In genomic region chr18:21406111-21406510, GRCh38 we compare ENCODE assay signal across 33 cellular contexts.
DNase-seq lines count a peak whose midpoint lies in the region; ATAC-seq, FAIRE-seq and TF ChIP-seq lines count a peak whose summit lies in the region.
"Had no signal": no experiment of that assay in that cellular context is flagged by ENCODE, and none has a peak within 500 bp of the region (broad histone marks: within the 10 kb centered on the region; RNA-seq: fewer than 3 reads in every experiment).

No MANE protein-coding gene starts in this region.

- H3K27ac ChIP-seq in gastroesophageal sphincter: no peak overlapping the region
- H3K27ac ChIP-seq: esophagus squamous epithelium, PC-9, upper lobe of right lung had no signal

- 93 to 96% methylated on average over 3 of the region's 3 CpGs for WGBS in gastroesophageal sphincter (ENCODE audit: low coverage in 1 of 2), 2 donors

- H3K36me3 Mint-ChIP-seq in activated CD4-positive, alpha-beta T cell treated with anti-CD3 and anti-CD28 coated beads, Interleukin-2, amount 10 ng/mL, durations not matched to agents 7 days and 5 days (ENCODE audit: low read depth): no peaks in the 10 kb centered on the region
- H3K36me3 Mint-ChIP-seq: stimulated activated memory B cell treated with anti-CD40 and anti-IgM and Interleukin-4, amounts not matched to agents 10 μg/mL and 1 μg/mL and 100 μg/mL, for 72 hours had no signal

- CTCF ChIA-PET in activated CD4-positive, alpha-beta T cell treated with anti-CD3 and anti-CD28 coated beads, Interleukin-2, amount 10 ng/mL, durations not matched to agents 7 days and 5 days (lab: Charles Lee): interaction anchor here (0.6 kb wide), 1 partner anchor 702 kb away, joined by 3 read pairs; no protein-coding TSS in a partner anchor

- H3K36me3 ChIP-seq in gastroesophageal sphincter: no peaks in the 10 kb centered on the region
- H3K36me3 ChIP-seq: esophagus squamous epithelium, upper lobe of right lung had no signal

- DNase-seq in A172 (ENCODE audit: low spot score) (peak; percentile 23), H54 (ENCODE audit: insufficient read length, low spot score) (peak; percentile 7), astrocyte of the hippocampus (ENCODE audit: low read depth, low spot score) (peak; percentile 42), glomerular visceral epithelial cell (ENCODE audit: extremely low spot score) (peak; percentile 43), D341Med (ENCODE audit: low spot score) (no peak), NCI-H1105 (lab: John Stamatoyannopoulos, UW) (no peak)
- DNase-seq in activated CD4-positive, alpha-beta T cell treated with anti-CD3 and anti-CD28 coated beads, Interleukin-2, amount 10 ng/mL, durations not matched to agents 7 days and 5 days: no peak
- DNase-seq: 8988T; activated B cell treated with CpG ODN at 0.5 μM for 24 hours; activated gamma-delta T cell; activated T-cell treated with anti-CD3 and anti-CD28 coated beads, Interleukin-2, amount 50 U/mL, for 24 hours; AML-193; CD4-positive, alpha-beta T cell; cerebellar nuclear complex; DND-41; esophagus squamous epithelium; hippocampal formation; Kasumi-1; left colon; NCI-H2029 treated with DMSO at 0.1 percent for 48 hours; NCI-H526; nephron progenitor cell; NK-92 treated with Interleukin-12 subunit alpha and Interleukin-12 subunit beta, amount 100 ng/mL, for 24 hours; PC-9; SK-N-SH; stimulated activated CD4-positive, alpha-beta T cell treated with anti-CD3 and anti-CD28 coated beads, Interleukin-15, amount 100 ng/mL, for 24 hours; upper lobe of right lung had no signal

- no peak overlapping the region for H3K4me3 Mint-ChIP-seq in activated CD4-positive, alpha-beta T cell treated with anti-CD3 and anti-CD28 coated beads, Interleukin-2, amount 10 ng/mL, durations not matched to agents 7 days and 5 days
- H3K4me3 Mint-ChIP-seq: activated B cell treated with CpG ODN at 0.5 μM for 24 hours; activated T-cell treated with anti-CD3 and anti-CD28 coated beads, Interleukin-2, amount 50 U/mL, for 24 hours; CD4-positive, alpha-beta T cell; nephron progenitor cell; stimulated activated memory B cell treated with anti-CD40 and anti-IgM and Interleukin-4, amounts not matched to agents 10 μg/mL and 1 μg/mL and 100 μg/mL, for 72 hours had no signal

- TF ChIP-seq CTCF in gastroesophageal sphincter (IDR thresholded peaks at IDR 0.05): no peak

- no peak overlapping the region for H3K4me3 ChIP-seq in gastroesophageal sphincter
- H3K4me3 ChIP-seq: esophagus squamous epithelium, GM12878, PC-9, upper lobe of right lung had no signal

- ATAC-seq in gastroesophageal sphincter: no peak
- ATAC-seq: GM12878; HepG2; left colon; stimulated activated memory B cell treated with anti-CD40 and anti-IgM and Interleukin-4, amounts not matched to agents 10 μg/mL and 1 μg/mL and 100 μg/mL, for 72 hours; upper lobe of right lung had no signal

- no peaks in the 10 kb centered on the region for H3K9me3 ChIP-seq in gastroesophageal sphincter
- H3K9me3 ChIP-seq: esophagus squamous epithelium, SK-N-SH, upper lobe of right lung had no signal

- H3K9me3 Mint-ChIP-seq in activated CD4-positive, alpha-beta T cell treated with anti-CD3 and anti-CD28 coated beads, Interleukin-2, amount 10 ng/mL, durations not matched to agents 7 days and 5 days: no peaks in the 10 kb centered on the region
- H3K9me3 Mint-ChIP-seq: activated B cell treated with CpG ODN at 0.5 μM for 24 hours; activated T-cell treated with anti-CD3 and anti-CD28 coated beads, Interleukin-2, amount 50 U/mL, for 24 hours; nephron progenitor cell; stimulated activated memory B cell treated with anti-CD40 and anti-IgM and Interleukin-4, amounts not matched to agents 10 μg/mL and 1 μg/mL and 100 μg/mL, for 72 hours had no signal

- peaks cover 2% of the 10 kb centered on the region for H3K27me3 Mint-ChIP-seq in activated CD4-positive, alpha-beta T cell treated with anti-CD3 and anti-CD28 coated beads, Interleukin-2, amount 10 ng/mL, durations not matched to agents 7 days and 5 days

- no peak for TF ChIP-seq POLR2A in H54 (IDR thresholded peaks at IDR 0.05; ENCODE audit: low read depth, low read length)
- TF ChIP-seq POLR2A in gastroesophageal sphincter (IDR thresholded peaks at IDR 0.05): no peak

- TF ChIP-seq EP300 in gastroesophageal sphincter (IDR thresholded peaks at IDR 0.05): no peak

- no peaks in the 10 kb centered on the region for H3K4me1 Mint-ChIP-seq in activated CD4-positive, alpha-beta T cell treated with anti-CD3 and anti-CD28 coated beads, Interleukin-2, amount 10 ng/mL, durations not matched to agents 7 days and 5 days
- H3K4me1 Mint-ChIP-seq: activated B cell treated with CpG ODN at 0.5 μM for 24 hours; nephron progenitor cell; stimulated activated memory B cell treated with anti-CD40 and anti-IgM and Interleukin-4, amounts not matched to agents 10 μg/mL and 1 μg/mL and 100 μg/mL, for 72 hours had no signal

- H3K4me1 ChIP-seq in gastroesophageal sphincter: no peaks in the 10 kb centered on the region
- H3K4me1 ChIP-seq: esophagus squamous epithelium, upper lobe of right lung had no signal

- H3K27me3 ChIP-seq in gastroesophageal sphincter: no peaks in the 10 kb centered on the region
- H3K27me3 ChIP-seq: upper lobe of right lung had no signal

- peak; percentile 48 for FAIRE-seq in H54 (lab: Jason Lieb, UNC)
- FAIRE-seq: GM12878, GM19239, H1, HepG2 had no signal

- POLR2A ChIA-PET in activated CD4-positive, alpha-beta T cell treated with anti-CD3 and anti-CD28 coated beads, Interleukin-2, amount 10 ng/mL, durations not matched to agents 7 days and 5 days (lab: Charles Lee): no interaction called here

- H3K27ac Mint-ChIP-seq in activated CD4-positive, alpha-beta T cell treated with anti-CD3 and anti-CD28 coated beads, Interleukin-2, amount 10 ng/mL, durations not matched to agents 7 days and 5 days: no peak overlapping the region
- H3K27ac Mint-ChIP-seq: activated B cell treated with CpG ODN at 0.5 μM for 24 hours; activated T-cell treated with anti-CD3 and anti-CD28 coated beads, Interleukin-2, amount 50 U/mL, for 24 hours; CD4-positive, alpha-beta T cell; nephron progenitor cell; stimulated activated memory B cell treated with anti-CD40 and anti-IgM and Interleukin-4, amounts not matched to agents 10 μg/mL and 1 μg/mL and 100 μg/mL, for 72 hours had no signal

Comparison
In these comparisons a context has a peak if more than half of its experiments do, and no peak if none do; other contexts are left out.
1. DNase-seq: peak in A172 (single experiment), H54 (single experiment), astrocyte of the hippocampus (single experiment) and glomerular visceral epithelial cell (single experiment); none in D341Med (single experiment), activated CD4-positive, alpha-beta T cell treated with anti-CD3 and anti-CD28 coated beads, Interleukin-2, amount 10 ng/mL, durations not matched to agents 7 days and 5 days (single experiment) and NCI-H1105 (single experiment).